Comparison of ENCODE assay signal across 1 cellular context in genomic region chr1:46394108-46394871, GRCh38.
TF ChIP-seq lines count a peak whose summit lies in the region.

TSS of gene FAAH (plus strand) at chr1:46394317. CDS start at chr1:46394349, 32 bp downstream.

TF ChIP-seq in SK-N-SH treated with all-trans-retinoic acid at 6 μM for 48 hours, 23 proteins besides CTCF, POLR2A, EP300 and RAD21 (continued from another document):
- TF ChIP-seq TCF4 (CRISPR knock-in tag; IDR thresholded peaks at IDR 0.05; ENCODE audit: borderline replicate concordance): no peak
TF ChIP-seq in SK-N-SH treated with all-trans-retinoic acid at 6 μM for 48 hours: peak in this region for 0.
